1 cellular context compared by ENCODE assay signal in the genomic region with DNA sequence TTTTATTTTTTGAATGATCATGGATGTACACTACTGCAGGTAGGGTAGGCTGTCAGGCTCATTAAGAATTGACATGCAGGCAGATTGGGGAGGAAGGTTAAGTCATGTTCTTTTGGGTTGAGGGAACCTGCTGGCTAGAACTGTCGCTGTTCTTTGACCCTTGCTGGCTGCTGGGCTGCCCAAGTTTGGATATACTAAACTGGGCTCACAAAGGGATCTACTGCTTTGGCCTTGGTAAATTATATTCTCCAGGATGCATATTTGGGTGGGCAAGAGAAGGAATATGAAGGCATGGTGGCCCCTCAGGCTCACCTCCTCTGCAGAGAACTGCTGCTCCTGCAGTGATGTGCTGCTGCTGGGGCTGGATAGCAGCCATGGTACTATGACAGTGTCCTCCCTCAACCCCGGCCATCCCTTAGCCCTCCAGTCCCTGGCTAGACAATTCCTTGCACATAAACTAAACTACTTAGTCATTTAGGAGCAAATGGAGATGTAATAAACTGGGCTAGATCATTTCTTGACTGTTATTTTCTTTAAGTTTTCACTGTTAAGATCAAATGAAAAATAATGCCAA.
TF ChIP-seq lines count a peak whose summit lies in the region.

No MANE protein-coding gene starts in this region.

TF ChIP-seq in K562, 482 proteins besides CTCF, POLR2A, EP300 and RAD21 (continued from another document):
- TF ChIP-seq, protein P1, sequence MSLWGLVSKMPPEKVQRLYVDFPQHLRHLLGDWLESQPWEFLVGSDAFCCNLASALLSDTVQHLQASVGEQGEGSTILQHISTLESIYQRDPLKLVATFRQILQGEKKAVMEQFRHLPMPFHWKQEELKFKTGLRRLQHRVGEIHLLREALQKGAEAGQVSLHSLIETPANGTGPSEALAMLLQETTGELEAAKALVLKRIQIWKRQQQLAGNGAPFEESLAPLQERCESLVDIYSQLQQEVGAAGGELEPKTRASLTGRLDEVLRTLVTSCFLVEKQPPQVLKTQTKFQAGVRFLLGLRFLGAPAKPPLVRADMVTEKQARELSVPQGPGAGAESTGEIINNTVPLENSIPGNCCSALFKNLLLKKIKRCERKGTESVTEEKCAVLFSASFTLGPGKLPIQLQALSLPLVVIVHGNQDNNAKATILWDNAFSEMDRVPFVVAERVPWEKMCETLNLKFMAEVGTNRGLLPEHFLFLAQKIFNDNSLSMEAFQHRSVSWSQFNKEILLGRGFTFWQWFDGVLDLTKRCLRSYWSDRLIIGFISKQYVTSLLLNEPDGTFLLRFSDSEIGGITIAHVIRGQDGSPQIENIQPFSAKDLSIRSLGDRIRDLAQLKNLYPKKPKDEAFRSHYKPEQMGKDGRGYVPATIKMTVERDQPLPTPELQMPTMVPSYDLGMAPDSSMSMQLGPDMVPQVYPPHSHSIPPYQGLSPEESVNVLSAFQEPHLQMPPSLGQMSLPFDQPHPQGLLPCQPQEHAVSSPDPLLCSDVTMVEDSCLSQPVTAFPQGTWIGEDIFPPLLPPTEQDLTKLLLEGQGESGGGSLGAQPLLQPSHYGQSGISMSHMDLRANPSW (CRISPR knock-in tag; IDR thresholded peaks at IDR 0.05): no peak
- TF ChIP-seq, protein P2, sequence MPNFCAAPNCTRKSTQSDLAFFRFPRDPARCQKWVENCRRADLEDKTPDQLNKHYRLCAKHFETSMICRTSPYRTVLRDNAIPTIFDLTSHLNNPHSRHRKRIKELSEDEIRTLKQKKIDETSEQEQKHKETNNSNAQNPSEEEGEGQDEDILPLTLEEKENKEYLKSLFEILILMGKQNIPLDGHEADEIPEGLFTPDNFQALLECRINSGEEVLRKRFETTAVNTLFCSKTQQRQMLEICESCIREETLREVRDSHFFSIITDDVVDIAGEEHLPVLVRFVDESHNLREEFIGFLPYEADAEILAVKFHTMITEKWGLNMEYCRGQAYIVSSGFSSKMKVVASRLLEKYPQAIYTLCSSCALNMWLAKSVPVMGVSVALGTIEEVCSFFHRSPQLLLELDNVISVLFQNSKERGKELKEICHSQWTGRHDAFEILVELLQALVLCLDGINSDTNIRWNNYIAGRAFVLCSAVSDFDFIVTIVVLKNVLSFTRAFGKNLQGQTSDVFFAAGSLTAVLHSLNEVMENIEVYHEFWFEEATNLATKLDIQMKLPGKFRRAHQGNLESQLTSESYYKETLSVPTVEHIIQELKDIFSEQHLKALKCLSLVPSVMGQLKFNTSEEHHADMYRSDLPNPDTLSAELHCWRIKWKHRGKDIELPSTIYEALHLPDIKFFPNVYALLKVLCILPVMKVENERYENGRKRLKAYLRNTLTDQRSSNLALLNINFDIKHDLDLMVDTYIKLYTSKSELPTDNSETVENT (CRISPR knock-in tag; IDR thresholded peaks at IDR 0.05): no peak
- TF ChIP-seq ZFP1 (CRISPR knock-in tag; IDR thresholded peaks at IDR 0.05) (no peak), ZZZ3 (IDR thresholded peaks at IDR 0.05) (no peak), TEAD2 (tag; IDR thresholded peaks at IDR 0.05) (no peak), MAFK (IDR thresholded peaks at IDR 0.05; ENCODE audit: low read length) (no peak)
- TF ChIP-seq, protein P3, sequence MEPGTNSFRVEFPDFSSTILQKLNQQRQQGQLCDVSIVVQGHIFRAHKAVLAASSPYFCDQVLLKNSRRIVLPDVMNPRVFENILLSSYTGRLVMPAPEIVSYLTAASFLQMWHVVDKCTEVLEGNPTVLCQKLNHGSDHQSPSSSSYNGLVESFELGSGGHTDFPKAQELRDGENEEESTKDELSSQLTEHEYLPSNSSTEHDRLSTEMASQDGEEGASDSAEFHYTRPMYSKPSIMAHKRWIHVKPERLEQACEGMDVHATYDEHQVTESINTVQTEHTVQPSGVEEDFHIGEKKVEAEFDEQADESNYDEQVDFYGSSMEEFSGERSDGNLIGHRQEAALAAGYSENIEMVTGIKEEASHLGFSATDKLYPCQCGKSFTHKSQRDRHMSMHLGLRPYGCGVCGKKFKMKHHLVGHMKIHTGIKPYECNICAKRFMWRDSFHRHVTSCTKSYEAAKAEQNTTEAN (CRISPR knock-in tag; IDR thresholded peaks at IDR 0.05): no peak
- TF ChIP-seq, protein P4, sequence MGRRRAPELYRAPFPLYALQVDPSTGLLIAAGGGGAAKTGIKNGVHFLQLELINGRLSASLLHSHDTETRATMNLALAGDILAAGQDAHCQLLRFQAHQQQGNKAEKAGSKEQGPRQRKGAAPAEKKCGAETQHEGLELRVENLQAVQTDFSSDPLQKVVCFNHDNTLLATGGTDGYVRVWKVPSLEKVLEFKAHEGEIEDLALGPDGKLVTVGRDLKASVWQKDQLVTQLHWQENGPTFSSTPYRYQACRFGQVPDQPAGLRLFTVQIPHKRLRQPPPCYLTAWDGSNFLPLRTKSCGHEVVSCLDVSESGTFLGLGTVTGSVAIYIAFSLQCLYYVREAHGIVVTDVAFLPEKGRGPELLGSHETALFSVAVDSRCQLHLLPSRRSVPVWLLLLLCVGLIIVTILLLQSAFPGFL (CRISPR knock-in tag; IDR thresholded peaks at IDR 0.05): no peak
